In genomic region chr7:44325181-44325671, GRCh38 we compare ENCODE assay signal across 9 cellular contexts. TPM values are rescaled to one million over a fixed set of nuclear protein-coding genes. Genes with fewer than 3 reads are reported as not detected.
DNase-seq lines count a peak whose midpoint lies in the region; ATAC-seq and TF ChIP-seq lines count a peak whose summit lies in the region.
"Had no signal": no experiment of that assay in that cellular context is flagged by ENCODE, and none has a peak within 500 bp of the region (broad histone marks: within the 10 kb centered on the region; RNA-seq: fewer than 3 reads in every experiment).

Gene CAMK2B (minus strand): TSS chr7:44325594. CDS start chr7:44325421, 173 bp downstream.

- H3K4me1 ChIP-seq in ES-I3 (ENCODE audit: insufficient read depth, low read length) = no peaks in the 10 kb centered on the region

- peak within 1 kb of the TSS; percentile 42; the same call in 1 of the 2 replicates for H3K9ac ChIP-seq in ES-I3 (ENCODE audit: low read depth, low read length)

- peaks cover 11% of the 10 kb centered on the region for H3K4me1 Mint-ChIP-seq in endothelial cell (ENCODE audit: unreplicated experiment)

- no peaks in the 10 kb centered on the region for H3K36me3 Mint-ChIP-seq in endothelial cell (ENCODE audit: low read depth, unreplicated experiment)

- H3K27me3 Mint-ChIP-seq in endothelial cell (ENCODE audit: unreplicated experiment) = peaks cover 19% of the 10 kb centered on the region

- no peaks in the 10 kb centered on the region for H3K9me3 ChIP-seq in ES-I3 (ENCODE audit: control insufficient read depth, insufficient read depth, low read length)

- H3K36me3 ChIP-seq in ES-I3 (ENCODE audit: insufficient read depth, low read length) = no peaks in the 10 kb centered on the region

- ATAC-seq in GM18511 (IDR thresholded peaks at IDR 0.05; ENCODE audit: unreplicated experiment) (no peak), GM18502 (IDR thresholded peaks at IDR 0.05; ENCODE audit: poor library complexity, unreplicated experiment) (no peak)

- peak within 1 kb of the TSS; percentile 91 for H3K4me3 Mint-ChIP-seq in endothelial cell (ENCODE audit: unreplicated experiment)

- no peaks in the 10 kb centered on the region for H3K9me3 Mint-ChIP-seq in endothelial cell (ENCODE audit: unreplicated experiment)

- H3K27ac Mint-ChIP-seq in endothelial cell (ENCODE audit: unreplicated experiment) = no peak within 1 kb of the TSS

- DNase-seq in NCI-H2171 treated with DMSO at 0.1 percent for 48 hours (lab: John Stamatoyannopoulos, UW) (peak; percentile 24), endothelial cell (ENCODE audit: low spot score) (no peak), occipital lobe (lab: John Stamatoyannopoulos, UW) (peak; percentile 40), NCI-H526 treated with DMSO at 0.1 percent for 48 hours (lab: John Stamatoyannopoulos, UW) (no peak), NOMO-1 treated with dmso at 0.1 percent for 144 hours (lab: John Stamatoyannopoulos, UW; ENCODE audit: unreplicated experiment) (no peak)

- no peak for TF ChIP-seq CTCF in endothelial cell (IDR thresholded peaks at IDR 0.05; ENCODE audit: unreplicated experiment)

RNA-seq across cellular contexts. Expression of gene CAMK2B, which starts in this region (rescaled TPM):
- 0.23 TPM for total RNA-seq in endothelial cell (ENCODE audit: unreplicated experiment)
- total RNA-seq in occipital lobe = 96.1 TPM
- total RNA-seq: mononuclear cell had no signal

Comparison
In these comparisons a context has a peak if more than half of its experiments do, and no peak if none do; other contexts are left out.
1. RNA of gene CAMK2B (total RNA-seq): 96.1 TPM in occipital lobe (single experiment); 0.23 TPM in endothelial cell (single experiment); every median in the first group is over 10 times any median in the second.
2. DNase-seq: peak in NCI-H2171 treated with DMSO at 0.1 percent for 48 hours (single experiment) and occipital lobe (single experiment); none in endothelial cell (single experiment), NCI-H526 treated with DMSO at 0.1 percent for 48 hours (single experiment) and NOMO-1 treated with dmso at 0.1 percent for 144 hours (single experiment).